ENCODE assay signal across 8 cellular contexts in the genomic region with DNA sequence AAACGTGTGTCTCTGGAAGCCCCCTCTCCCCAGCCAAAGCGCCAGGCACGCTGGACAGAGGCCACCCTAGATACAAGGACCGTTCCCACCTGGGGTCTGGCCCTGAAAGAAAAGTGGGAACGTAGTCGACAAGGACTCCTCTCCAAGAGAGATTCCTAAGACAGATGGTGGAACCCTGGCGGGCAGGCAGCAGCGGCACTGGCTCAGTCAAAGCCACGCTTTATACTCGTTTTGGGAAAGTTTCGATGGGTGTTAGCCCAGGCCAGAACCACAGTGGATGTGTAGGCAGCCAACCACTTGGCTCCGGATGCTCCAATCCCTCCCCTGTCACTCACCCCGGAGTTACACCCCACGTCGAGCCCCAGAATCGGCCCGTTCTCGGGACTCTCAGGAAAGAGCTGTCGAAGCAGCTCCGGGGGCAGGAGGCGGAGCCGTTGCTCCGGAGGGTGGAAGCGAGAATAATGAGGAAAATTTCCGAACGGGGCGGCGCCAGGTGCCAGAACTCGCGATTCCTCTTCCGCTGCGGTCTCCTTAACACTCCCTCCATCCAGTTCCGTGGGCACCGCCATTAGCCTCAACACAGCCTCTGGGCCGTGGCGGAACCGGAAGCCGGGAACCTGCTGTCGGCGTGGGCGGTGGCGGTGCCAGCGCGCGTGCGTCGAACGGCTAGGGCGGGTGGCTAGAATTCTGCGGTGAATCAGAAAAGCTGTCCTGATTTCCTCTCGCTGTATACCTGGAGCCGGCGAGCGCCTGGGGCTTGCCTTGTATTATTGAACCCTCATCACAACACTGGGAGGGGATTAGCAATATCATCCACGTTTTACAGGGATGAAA. TPM values are rescaled to one million over a fixed set of nuclear protein-coding genes. Genes with fewer than 3 reads are reported as not detected.
DNase-seq lines count a peak whose midpoint lies in the region; ATAC-seq and TF ChIP-seq lines count a peak whose summit lies in the region.

A gene with protein sequence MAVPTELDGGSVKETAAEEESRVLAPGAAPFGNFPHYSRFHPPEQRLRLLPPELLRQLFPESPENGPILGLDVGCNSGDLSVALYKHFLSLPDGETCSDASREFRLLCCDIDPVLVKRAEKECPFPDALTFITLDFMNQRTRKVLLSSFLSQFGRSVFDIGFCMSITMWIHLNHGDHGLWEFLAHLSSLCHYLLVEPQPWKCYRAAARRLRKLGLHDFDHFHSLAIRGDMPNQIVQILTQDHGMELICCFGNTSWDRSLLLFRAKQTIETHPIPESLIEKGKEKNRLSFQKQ (minus strand): TSS at position 588 of the 834 bp plus-strand sequence. CDS start 19 bp downstream, at position 569.

- H3K4me1 ChIP-seq in skeletal muscle tissue (ENCODE audit: control insufficient read depth in 3 of 3, insufficient read depth in 3 of 3, low read length in 3 of 3), result peaks cover 11 to 21% (median 16%) of the 10 kb centered on the region in 3 donors

- H3K9me3 ChIP-seq in iPS-18c (ENCODE audit: control insufficient read depth, insufficient read depth, low read length), result no peaks in the 10 kb centered on the region
- no peaks in the 10 kb centered on the region for H3K9me3 ChIP-seq in skeletal muscle tissue (ENCODE audit: control insufficient read depth in 3 of 3, low read length in 3 of 3)

- H3K9ac ChIP-seq in skeletal muscle tissue (ENCODE audit: low read depth in 1 of 3, low read length in 3 of 3), result peak within 1 kb of the TSS; percentile 92 to 94 (median 93)

- in situ Hi-C loops in brain microvascular endothelial cell (cut with HindIII; ENCODE audit: low pct_ligation_motif_present, low sequenced_read_pairs), result no loop called here

- DNase-seq in NCI-H2107 treated with DMSO at 0.1 percent for 48 hours (lab: John Stamatoyannopoulos, UW; ENCODE audit: unreplicated experiment) (peak; percentile 91), UCSD-AML1 (lab: John Stamatoyannopoulos, UW; ENCODE audit: unreplicated experiment) (peak; percentile 97), brain microvascular endothelial cell (peak; percentile 92)

- H3K36me3 ChIP-seq in brain microvascular endothelial cell (replicated peaks) (no peaks in the 10 kb centered on the region), skeletal muscle tissue (ENCODE audit: control insufficient read depth in 3 of 3, insufficient read depth in 3 of 3, low read length in 3 of 3) (peaks cover 0 to 7% (median 0%) of the 10 kb centered on the region in 3 donors)

- H3K27ac ChIP-seq in 22Rv1 (peak within 1 kb of the TSS; percentile 97), brain microvascular endothelial cell (peak within 1 kb of the TSS; percentile 26), skeletal muscle tissue (ENCODE audit: low read depth, low read length) (peak within 1 kb of the TSS; percentile 90)

- H3K4me3 ChIP-seq in brain microvascular endothelial cell (ENCODE audit: low read depth, low read length), result peak within 1 kb of the TSS; percentile 84
- H3K4me3 ChIP-seq in iPS-18c (ENCODE audit: insufficient read depth, low read depth, low read length), result peak within 1 kb of the TSS; percentile 85
- H3K4me3 ChIP-seq in skeletal muscle tissue (ENCODE audit: low read length in 3 of 3), result peak within 1 kb of the TSS; percentile 93 to 98 (median 97)

- peak; percentile 60 for ATAC-seq in GM18858 (IDR thresholded peaks at IDR 0.05; ENCODE audit: unreplicated experiment)
- peak; percentile 80 for ATAC-seq in HG03066 (IDR thresholded peaks at IDR 0.05; ENCODE audit: low read depth, unreplicated experiment)

- no peaks in the 10 kb centered on the region for H3K27me3 ChIP-seq in brain microvascular endothelial cell (replicated peaks)
- peaks cover 0 to 8% (median 7%) of the 10 kb centered on the region in 3 donors for H3K27me3 ChIP-seq in skeletal muscle tissue (ENCODE audit: control insufficient read depth in 3 of 3, insufficient read depth in 3 of 3, low read length in 3 of 3)

- TF ChIP-seq CTCF in 22Rv1 (IDR thresholded peaks at IDR 0.05) (no peak), brain microvascular endothelial cell (IDR thresholded peaks at IDR 0.05; ENCODE audit: low read depth, low read length, missing control alignments) (no peak)

RNA-seq across cellular contexts. Expression of the gene that starts here (rescaled TPM):
- total RNA-seq in skeletal muscle tissue, result 6.8 TPM

Comparison
In these comparisons a context has a peak if more than half of its experiments do, and no peak if none do; other contexts are left out.
1. Peak in every context shown above with its lines: DNase-seq, ATAC-seq, H3K4me3 ChIP-seq and H3K27ac ChIP-seq.
2. H3K27ac ChIP-seq: peak in every context shown above with its lines; median percentile 97 in 22Rv1; 90 in skeletal muscle tissue; 26 in brain microvascular endothelial cell.